9 cellular contexts compared by ENCODE assay signal in the genomic region with DNA sequence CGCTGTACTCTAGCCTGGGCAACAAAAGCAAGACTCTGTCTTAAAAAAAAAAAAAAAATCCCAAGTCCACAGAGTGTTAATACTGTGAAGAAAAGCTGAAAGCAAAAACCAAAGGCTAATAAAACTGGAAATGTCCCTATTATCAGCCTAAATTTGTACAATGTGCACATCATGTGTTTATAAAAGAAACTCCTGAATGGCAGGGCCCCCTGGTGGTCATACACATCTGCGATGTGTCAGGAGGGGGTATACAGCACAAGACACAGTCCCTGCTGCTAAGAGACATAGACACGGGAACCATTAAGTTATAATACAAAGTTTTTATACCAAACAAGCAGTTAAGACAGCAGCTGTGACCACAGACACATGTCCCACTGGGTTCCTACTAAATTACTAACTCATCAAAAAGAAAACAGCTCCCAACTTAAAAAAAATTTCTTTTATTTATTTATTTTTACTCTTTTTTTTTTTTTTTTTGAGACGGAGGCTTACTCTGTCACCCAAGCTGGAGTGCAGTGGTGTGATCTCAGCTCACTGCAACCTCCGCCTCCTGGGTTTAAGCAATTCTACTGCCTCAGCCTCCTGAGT. TPM values are rescaled to one million over a fixed set of nuclear protein-coding genes. Genes with fewer than 3 reads are reported as not detected.
DNase-seq lines count a peak whose midpoint lies in the region; ATAC-seq and TF ChIP-seq lines count a peak whose summit lies in the region.
"Had no signal": no experiment of that assay in that cellular context is flagged by ENCODE, and none has a peak within 500 bp of the region (broad histone marks: within the 10 kb centered on the region; RNA-seq: fewer than 3 reads in every experiment).

No MANE protein-coding gene starts in this region.

- peak; percentile 65 for TF ChIP-seq CTCF in colonic mucosa (IDR thresholded peaks at IDR 0.05)
- TF ChIP-seq CTCF in lower leg skin (IDR thresholded peaks at IDR 0.05): no peak

- no peak overlapping the region for H3K27ac Mint-ChIP-seq in activated CD4-positive, alpha-beta T cell treated with anti-CD3 and anti-CD28 coated beads, Interleukin-2, amount 10 ng/mL, durations not matched to agents 24 days and 14 days
- H3K27ac Mint-ChIP-seq: activated naive CD8-positive, alpha-beta T cell had no signal

- intact Hi-C loops in activated CD4-positive, alpha-beta T cell treated with anti-CD3 and anti-CD28 coated beads, Interleukin-2, amount 10 ng/mL, durations not matched to agents 24 days and 14 days (cut with micrococcal nuclease): loop anchor here (1.0 to 5.0 kb wide), 3 partner anchors 39 to 173 kb away; partner anchors contain the start of gene ZNF710
- intact Hi-C loops in colonic mucosa (cut with DNase I) (loop anchor here (5.0 to 10.0 kb wide), 2 partner anchors 169 to 327 kb away; no protein-coding TSS in a partner anchor), lower leg skin (cut with DNase I; ENCODE audit: low total_unique reads) (no loop called here)

- ATAC-seq in HG02588 (IDR thresholded peaks at IDR 0.05; ENCODE audit: unreplicated experiment): peak; percentile 62

- no peak for TF ChIP-seq POLR2A in lower leg skin (IDR thresholded peaks at IDR 0.05)

- peaks cover 16% of the 10 kb centered on the region for H3K36me3 ChIP-seq in colonic mucosa

- no peak overlapping the region for H3K9ac ChIP-seq in colonic mucosa (ENCODE audit: low read depth in 2 of 2, low read length in 2 of 2)

- no peaks in the 10 kb centered on the region for H3K4me1 ChIP-seq in colonic mucosa

- no peaks in the 10 kb centered on the region for H3K27me3 Mint-ChIP-seq in activated CD4-positive, alpha-beta T cell treated with anti-CD3 and anti-CD28 coated beads, Interleukin-2, amount 10 ng/mL, durations not matched to agents 24 days and 14 days
- H3K27me3 Mint-ChIP-seq: activated naive CD8-positive, alpha-beta T cell had no signal

- H3K4me3 Mint-ChIP-seq in activated CD4-positive, alpha-beta T cell treated with anti-CD3 and anti-CD28 coated beads, Interleukin-2, amount 10 ng/mL, durations not matched to agents 24 days and 14 days: no peak overlapping the region
- H3K4me3 Mint-ChIP-seq: activated naive CD8-positive, alpha-beta T cell had no signal

- peak; percentile 10 for DNase-seq in DMS153 treated with DMSO at 0.1 percent for 48 hours (lab: John Stamatoyannopoulos, UW; ENCODE audit: unreplicated experiment)
- peak; percentile 46 for DNase-seq in NCI-H460 (ENCODE audit: extremely low read depth, low read depth)
- peak; percentile 93 for DNase-seq in activated CD4-positive, alpha-beta T cell treated with anti-CD3 and anti-CD28 coated beads, Interleukin-2, amount 10 ng/mL, durations not matched to agents 24 days and 14 days
- peak; percentile 90 for DNase-seq in colonic mucosa
- peak; percentile 80 to 94 for DNase-seq in lower leg skin (ENCODE audit: low spot score in 2 of 2)
- peak; percentile 74 for DNase-seq in stimulated activated CD8-positive, alpha-beta memory T cell treated with anti-CD3 and anti-CD28 coated beads, Interleukin-12 subunit alpha, Interleukin-12 subunit beta, amount 100 ng/mL, for 1 hour (ENCODE audit: low read depth)
- DNase-seq in mesenteric fat pad (ENCODE audit: low spot score): no peak

- peaks cover 20% of the 10 kb centered on the region for H3K36me3 Mint-ChIP-seq in activated CD4-positive, alpha-beta T cell treated with anti-CD3 and anti-CD28 coated beads, Interleukin-2, amount 10 ng/mL, durations not matched to agents 24 days and 14 days (ENCODE audit: low read depth)
- H3K36me3 Mint-ChIP-seq: activated naive CD8-positive, alpha-beta T cell had no signal

- H3K4me3 ChIP-seq in colonic mucosa (no peak overlapping the region), lower leg skin (ENCODE audit: low read depth, poor library complexity, severe bottlenecking) (no peak overlapping the region)

- 46% methylated on average over 5 of the region's 5 CpGs for WGBS in lower leg skin, 2 donors

- no peak overlapping the region for H3K27ac ChIP-seq in colonic mucosa

- no peaks in the 10 kb centered on the region for H3K9me3 ChIP-seq in colonic mucosa

- no peaks in the 10 kb centered on the region for H3K9me3 Mint-ChIP-seq in activated CD4-positive, alpha-beta T cell treated with anti-CD3 and anti-CD28 coated beads, Interleukin-2, amount 10 ng/mL, durations not matched to agents 24 days and 14 days

- peaks cover 13% of the 10 kb centered on the region for H3K4me1 Mint-ChIP-seq in activated CD4-positive, alpha-beta T cell treated with anti-CD3 and anti-CD28 coated beads, Interleukin-2, amount 10 ng/mL, durations not matched to agents 24 days and 14 days

- H3K27me3 ChIP-seq in colonic mucosa: no peaks in the 10 kb centered on the region

RNA-seq across cellular contexts. Expression of gene IDH2, which starts 31.0 kb away (rescaled TPM):
- 15.9 and 17.9 TPM in 2 replicates for total RNA-seq in NCI-H460 (2014; rRNA removed; shearing (Covaris generic))
- 31.1 and 31.5 TPM in 2 replicates for polyA plus RNA-seq in NCI-H460 (2014; cell fraction: nucleus; rRNA removed)
- total RNA-seq in activated CD4-positive, alpha-beta T cell treated with anti-CD3 and anti-CD28 coated beads, Interleukin-2, amount 10 ng/mL, durations not matched to agents 24 days and 14 days: 111 and 119 TPM in 2 replicates
- total RNA-seq in colonic mucosa (100 to 1,000 TPM; 201 to 286 TPM), lower leg skin (100 to 1,000 TPM in 2 of 4 donors, 10 to 100 TPM in 2; 49.2 to 136 (median 86.3) TPM), mesenteric fat pad (56.1 TPM)
